Comparison of ENCODE assay signal across 17 cellular contexts in genomic region chr22:23769321-23769965, GRCh38. TPM values are rescaled to one million over a fixed set of nuclear protein-coding genes. Genes with fewer than 3 reads are reported as not detected.
DNase-seq lines count a peak whose midpoint lies in the region; ATAC-seq and TF ChIP-seq lines count a peak whose summit lies in the region.
"Had no signal": no experiment of that assay in that cellular context is flagged by ENCODE, and none has a peak within 500 bp of the region (broad histone marks: within the 10 kb centered on the region; RNA-seq: fewer than 3 reads in every experiment).

No MANE protein-coding gene starts in this region.

- peak overlapping the region; percentile 93 for H3K9ac ChIP-seq in BLaER1
- no peak overlapping the region for H3K9ac ChIP-seq in mesenchymal stem cell (ENCODE audit: low read length)

- H4K8ac ChIP-seq in mesenchymal stem cell (ENCODE audit: low read length) = no peak overlapping the region

- CTCF ChIA-PET in CD4-positive, alpha-beta memory T cell (lab: Charles Lee; ENCODE audit: partially characterized antibody) = interaction anchor here (2.0 to 2.1 kb wide), 2 partner anchors 81 to 88 kb away, joined by 5 to 9 read pairs; partner anchors contain the start of gene SLC2A11
- CTCF ChIA-PET in OCI-LY7 (lab: Charles Lee; ENCODE audit: unreplicated experiment) = interaction anchor here (1.0 to 1.4 kb wide), 2 partner anchors 75 to 80 kb away, joined by 3 to 7 read pairs; no protein-coding TSS in a partner anchor

- POLR2A ChIA-PET in CD4-positive, alpha-beta memory T cell (lab: Charles Lee; ENCODE audit: partially characterized antibody) = interaction anchor here (1.4 to 2.3 kb wide), 2 partner anchors 17 to 19 kb away, joined by 4 to 12 read pairs; partner anchors contain the start of genes SMARCB1 and ZNF70
- POLR2A ChIA-PET in OCI-LY7 (lab: Charles Lee) = interaction anchor here (0.7 to 1.9 kb wide), 10 partner anchors 15 to 90 kb away, joined by 3 to 8 read pairs (median 4); partner anchors contain the start of genes SLC2A11 and VPREB3

- H3K79me1 ChIP-seq in mesenchymal stem cell (replicated peaks; ENCODE audit: low read length, poor library complexity, severe bottlenecking) = peaks cover 3% of the 10 kb centered on the region

- no peak overlapping the region for H3K4ac ChIP-seq in mesenchymal stem cell (ENCODE audit: low read depth in 1 of 2, low read length in 2 of 2)

- no peak overlapping the region for H3K18ac ChIP-seq in mesenchymal stem cell (ENCODE audit: low read depth in 1 of 2, low read length in 2 of 2)

- no peak overlapping the region for H3K23ac ChIP-seq in mesenchymal stem cell (ENCODE audit: low read length in 2 of 2)

- H3K9me3 ChIP-seq in BLaER1 (no peaks in the 10 kb centered on the region), OCI-LY7 (ENCODE audit: low read length) (no peaks in the 10 kb centered on the region), mesenchymal stem cell (ENCODE audit: control insufficient read depth, low read length) (no peaks in the 10 kb centered on the region)
- H3K9me3 ChIP-seq in CD4-positive, alpha-beta memory T cell (ENCODE audit: control insufficient read depth in 1 of 2, low read length in 2 of 2) = no peaks in the 10 kb centered on the region
- H3K9me3 ChIP-seq: neutrophil, suprapubic skin had no signal

- intact Hi-C loops in CD4-positive, alpha-beta memory T cell (cut with micrococcal nuclease) = loop anchor here (5.0 kb wide), 1 partner anchor 72 kb away; no protein-coding TSS in a partner anchor
- intact Hi-C loops in OCI-LY7 (cut with micrococcal nuclease; ENCODE audit: unreplicated experiment) = loop anchor here (2.0 to 5.0 kb wide), 3 partner anchors 69 to 227 kb away; partner anchors contain the start of gene DERL3
- intact Hi-C loops in CD14-positive monocyte (cut with micrococcal nuclease) = loop anchor here (2.0 kb wide), 1 partner anchor 79 kb away; no protein-coding TSS in a partner anchor

- H3K27ac Mint-ChIP-seq in CD4-positive, alpha-beta memory T cell = no peak overlapping the region
- peak overlapping the region in 1 of 7 donors; percentile 46 for H3K27ac Mint-ChIP-seq in CD14-positive monocyte

- H3K79me2 ChIP-seq in OCI-LY7 (ENCODE audit: insufficient read depth, low read depth, low read length) = peaks cover 26% of the 10 kb centered on the region

- no peak overlapping the region for H2AK5ac ChIP-seq in mesenchymal stem cell (ENCODE audit: low read length, severe bottlenecking)

- no peaks in the 10 kb centered on the region for H3K9me2 ChIP-seq in OCI-LY7 (ENCODE audit: insufficient read depth, low read length)

- DNase-seq in CD4-positive, alpha-beta memory T cell = no peak
- peak; percentile 75 for DNase-seq in OCI-LY7 (ENCODE audit: low spot score)
- no peak for DNase-seq in mesenchymal stem cell
- DNase-seq in kidney tubule cell (ENCODE audit: low spot score) = no peak
- no peak for DNase-seq in CD14-positive monocyte (ENCODE audit: low spot score)
- no peak for DNase-seq in nucleus accumbens (lab: John Stamatoyannopoulos, UW)
- DNase-seq: MM.1S, PC-9 had no signal

- peaks cover 15% of the 10 kb centered on the region for H3K36me3 ChIP-seq in BLaER1
- H3K36me3 ChIP-seq in CD4-positive, alpha-beta memory T cell (ENCODE audit: insufficient read depth, low read length) = peaks cover 7% of the 10 kb centered on the region
- H3K36me3 ChIP-seq in OCI-LY7 (ENCODE audit: insufficient read depth, low read length) = peaks cover 25% of the 10 kb centered on the region
- H3K36me3 ChIP-seq in mesenchymal stem cell (ENCODE audit: control insufficient read depth in 1 of 2, insufficient read depth in 2 of 2, low read depth in 1 of 2, low read length in 2 of 2) = peaks cover 0 to 15% of the 10 kb centered on the region in 2 experiments
- H3K36me3 ChIP-seq: neutrophil had no signal

- no peak overlapping the region for H2BK5ac ChIP-seq in mesenchymal stem cell (ENCODE audit: low read depth, low read length, poor library complexity, severe bottlenecking)

- H2AFZ ChIP-seq in OCI-LY7 (ENCODE audit: low read length) (peak overlapping the region; percentile 75), mesenchymal stem cell (ENCODE audit: low read depth, low read length) (no peak overlapping the region)
- H2AFZ ChIP-seq: PC-9 had no signal

- peaks cover 84% of the 10 kb centered on the region for H3K4me1 ChIP-seq in BLaER1
- peaks cover 33% of the 10 kb centered on the region for H3K4me1 ChIP-seq in CD4-positive, alpha-beta memory T cell (ENCODE audit: insufficient read depth, low read length)
- H3K4me1 ChIP-seq in OCI-LY7 (ENCODE audit: insufficient read depth, low read length, poor library complexity, severe bottlenecking) = peaks cover 78% of the 10 kb centered on the region
- H3K4me1 ChIP-seq in mesenchymal stem cell (ENCODE audit: control insufficient read depth, insufficient read depth, low read depth, low read length) = peaks cover 52% of the 10 kb centered on the region

- peaks cover 0 to 1% of the 10 kb centered on the region in 2 donors for H3K27me3 Mint-ChIP-seq in CD4-positive, alpha-beta memory T cell
- H3K27me3 Mint-ChIP-seq in CD14-positive monocyte (ENCODE audit: low read depth in 3 of 3) = peaks cover 25 to 28% (median 25%) of the 10 kb centered on the region in 3 donors

- H3K4me3 ChIP-seq in BLaER1 = no peak overlapping the region
- H3K4me3 ChIP-seq in CD4-positive, alpha-beta memory T cell (ENCODE audit: low read length in 2 of 2) = no peak overlapping the region
- H3K4me3 ChIP-seq in OCI-LY7 (ENCODE audit: low read depth, low read length, poor library complexity, severe bottlenecking) = peak overlapping the region; percentile 99
- H3K4me3 ChIP-seq in mesenchymal stem cell (ENCODE audit: insufficient read depth in 1 of 2, low read depth in 1 of 2, low read length in 2 of 2) = no peak overlapping the region

- no peaks in the 10 kb centered on the region for H3K9me3 Mint-ChIP-seq in CD4-positive, alpha-beta memory T cell
- peaks cover 0 to 6% (median 3%) of the 10 kb centered on the region in 7 donors for H3K9me3 Mint-ChIP-seq in CD14-positive monocyte

- peaks cover 8 to 36% (median 27%) of the 10 kb centered on the region in 4 donors for H3K4me1 Mint-ChIP-seq in CD4-positive, alpha-beta memory T cell
- H3K4me1 Mint-ChIP-seq in CD14-positive monocyte = peaks cover 28% of the 10 kb centered on the region

- no peak overlapping the region for H2BK120ac ChIP-seq in mesenchymal stem cell (ENCODE audit: low read depth, low read length)

- no peak overlapping the region for H3K14ac ChIP-seq in mesenchymal stem cell (ENCODE audit: low read length in 2 of 2)

- H3K4me3 Mint-ChIP-seq in CD4-positive, alpha-beta memory T cell = peak overlapping the region in 6 of 8 donors; percentile 31 to 52 (median 46)
- no peak overlapping the region for H3K4me3 Mint-ChIP-seq in CD14-positive monocyte

- TF ChIP-seq CTCF in OCI-LY7 (conservative IDR thresholded peaks at IDR 0.05; ENCODE audit: low read length) (no peak), CD14-positive monocyte (IDR thresholded peaks at IDR 0.05) (no peak)

- H4K91ac ChIP-seq in mesenchymal stem cell (ENCODE audit: low read length) = peak overlapping the region; percentile 0

- H3K27ac ChIP-seq in BLaER1 = peak overlapping the region; percentile 95
- H3K27ac ChIP-seq in CD4-positive, alpha-beta memory T cell (ENCODE audit: low read depth, low read length) = no peak overlapping the region
- H3K27ac ChIP-seq in OCI-LY7 (ENCODE audit: low read depth, low read length, poor library complexity, severe bottlenecking) = peak overlapping the region; percentile 74
- H3K27ac ChIP-seq in mesenchymal stem cell (ENCODE audit: low read length, poor library complexity, severe bottlenecking) = no peak overlapping the region
- H3K27ac ChIP-seq: epithelial cell of prostate, neutrophil, PC-9, suprapubic skin had no signal

- no peak for ATAC-seq in HG02870 (IDR thresholded peaks at IDR 0.05; ENCODE audit: unreplicated experiment)
- ATAC-seq: left lobe of liver had no signal

- H3K4me2 ChIP-seq in BLaER1 = peak overlapping the region; percentile 99
- H3K4me2 ChIP-seq in OCI-LY7 (ENCODE audit: low read length) = peak overlapping the region; percentile 98
- no peak overlapping the region for H3K4me2 ChIP-seq in mesenchymal stem cell (ENCODE audit: low read length, poor library complexity, severe bottlenecking)

- peak overlapping the region in 1 of 2 experiments; percentile 11 for H2BK12ac ChIP-seq in mesenchymal stem cell (ENCODE audit: low read length in 2 of 2)

- H4K20me1 ChIP-seq in BLaER1 = peaks cover 28% of the 10 kb centered on the region
- H4K20me1 ChIP-seq in OCI-LY7 (ENCODE audit: insufficient read depth, low read length) = peaks cover 12% of the 10 kb centered on the region; the same call in 1 of the 2 replicates

- BruUV-seq in OCI-LY7 (replicated peaks; lab: Mats Ljungman, UMichigan) = no TSS peak

- 90% methylated on average over 6 of the region's 6 CpGs for WGBS in mesenchymal stem cell

- H3K27me3 ChIP-seq in BLaER1 (no peaks in the 10 kb centered on the region), mesenchymal stem cell (ENCODE audit: control insufficient read depth in 1 of 2, insufficient read depth in 1 of 2, low read length in 2 of 2) (peaks cover 0 to 12% of the 10 kb centered on the region in 2 experiments)
- no peaks in the 10 kb centered on the region for H3K27me3 ChIP-seq in CD4-positive, alpha-beta memory T cell (ENCODE audit: insufficient read depth, low read length)
- H3K27me3 ChIP-seq: suprapubic skin had no signal

- H3K36me3 Mint-ChIP-seq in CD4-positive, alpha-beta memory T cell = no peaks in the 10 kb centered on the region
- H3K36me3 Mint-ChIP-seq in CD14-positive monocyte = peaks cover 11 to 16% of the 10 kb centered on the region in 2 donors

- no peak overlapping the region for H2BK15ac ChIP-seq in mesenchymal stem cell (ENCODE audit: low read depth, poor library complexity, severe bottlenecking)

RNA-seq across cellular contexts. Expression of gene CHCHD10, which starts 1.7 kb away (rescaled TPM):
- total RNA-seq in CD4-positive, alpha-beta memory T cell = 10 to 100 TPM; 44.7 to 45.9 TPM
- 10 to 100 TPM; 16.3 to 33.1 TPM for polyA plus RNA-seq in CD4-positive, alpha-beta memory T cell
- total RNA-seq in OCI-LY7 (2014; rRNA removed; shearing (Covaris generic)) = 50.8 and 54.6 TPM in 2 replicates
- total RNA-seq in OCI-LY7 (2022) = 191 and 252 TPM in 2 replicates
- polyA plus RNA-seq in mesenchymal stem cell (2013, experiment 1 of 2) = 425 TPM
- 448 TPM for polyA plus RNA-seq in mesenchymal stem cell (2013, experiment 2 of 2)
- 10 to 100 TPM; 15.3 to 26.8 TPM for polyA plus RNA-seq in CD14-positive monocyte

RNA-seq across cellular contexts. Expression of gene MMP11, which starts 3.2 kb away (rescaled TPM):
- total RNA-seq in CD4-positive, alpha-beta memory T cell = 1 to 10 TPM in 1 of 2 experiments, under 1 TPM in 1; 0.79 to 1.6 TPM
- 1 to 10 TPM; 1.0 to 1.1 TPM for polyA plus RNA-seq in CD4-positive, alpha-beta memory T cell
- total RNA-seq in OCI-LY7 (2014; rRNA removed; shearing (Covaris generic)) = 10.0 and 12.9 TPM in 2 replicates
- 6.3 and 9.2 TPM in 2 replicates for total RNA-seq in OCI-LY7 (2022)
- polyA plus RNA-seq in mesenchymal stem cell (2013, experiment 1 of 2) = 24.7 TPM
- 25.1 TPM for polyA plus RNA-seq in mesenchymal stem cell (2013, experiment 2 of 2)
- polyA plus RNA-seq in CD14-positive monocyte = not detected

RNA-seq across cellular contexts. Expression of gene C22orf15, which starts 6.7 kb away (rescaled TPM):
- total RNA-seq in CD4-positive, alpha-beta memory T cell = 1 to 10 TPM; 1.5 to 1.9 TPM
- polyA plus RNA-seq in CD4-positive, alpha-beta memory T cell = 1 to 10 TPM in 1 of 2 donors, under 1 TPM in 1; 0.34 to 1.2 TPM
- 1.0 and 1.7 TPM in 2 replicates for total RNA-seq in OCI-LY7 (2014; rRNA removed; shearing (Covaris generic))
- total RNA-seq in OCI-LY7 (2022) = 0.86 and 1.3 TPM in 2 replicates
- 0.15 TPM for polyA plus RNA-seq in mesenchymal stem cell (2013, experiment 1 of 2)
- 0.26 TPM for polyA plus RNA-seq in mesenchymal stem cell (2013, experiment 2 of 2)
- under 1 TPM in 1 of 2 donors, not detected in 1; 0.29 TPM for polyA plus RNA-seq in CD14-positive monocyte
- total RNA-seq: H4, left lobe of liver, PC-9, smooth muscle cell, suprapubic skin had no signal

RNA-seq across cellular contexts. Expression of gene VPREB3, which starts 15.2 kb away (rescaled TPM):
- total RNA-seq in CD4-positive, alpha-beta memory T cell = not detected
- 1 to 10 TPM; 1.2 to 5.5 TPM for polyA plus RNA-seq in CD4-positive, alpha-beta memory T cell
- total RNA-seq in OCI-LY7 (2014; rRNA removed; shearing (Covaris generic)) = 163 and 241 TPM in 2 replicates
- total RNA-seq in OCI-LY7 (2022) = 312 and 333 TPM in 2 replicates
- polyA plus RNA-seq in mesenchymal stem cell (2013, experiment 1 of 2) = 0.68 TPM
- polyA plus RNA-seq in mesenchymal stem cell (2013, experiment 2 of 2) = 0.52 TPM
- polyA plus RNA-seq in CD14-positive monocyte = 1 to 10 TPM; 1.0 TPM
- total RNA-seq: H4; smooth muscle cell; suprapubic skin; T-helper 1 cell treated with Interleukin-12 subunit alpha and Interleukin-12 subunit beta and Interleukin-4 antibody, amounts not matched to agents 30 ng/mL and 1 ng/mL, for 36 hours had no signal
- polyA plus RNA-seq: smooth muscle cell had no signal

RNA-seq across cellular contexts. Expression of gene SMARCB1, which starts 17.3 kb away (rescaled TPM):
- 10 to 100 TPM; 41.2 to 42.3 TPM for total RNA-seq in CD4-positive, alpha-beta memory T cell
- polyA plus RNA-seq in CD4-positive, alpha-beta memory T cell = 10 to 100 TPM; 36.6 to 46.0 TPM
- total RNA-seq in OCI-LY7 (2014; rRNA removed; shearing (Covaris generic)) = 265 and 297 TPM in 2 replicates
- total RNA-seq in OCI-LY7 (2022) = 242 and 252 TPM in 2 replicates
- polyA plus RNA-seq in mesenchymal stem cell (2013, experiment 1 of 2) = 68.2 TPM
- 67.4 TPM for polyA plus RNA-seq in mesenchymal stem cell (2013, experiment 2 of 2)
- polyA plus RNA-seq in CD14-positive monocyte = 10 to 100 TPM; 30.3 to 31.5 TPM

Comparison
In these comparisons a context has a peak if more than half of its experiments do, and no peak if none do; other contexts are left out.
1. H3K27ac ChIP-seq: peak in BLaER1 (single experiment) and OCI-LY7 (single experiment); none in CD4-positive, alpha-beta memory T cell (single experiment) and mesenchymal stem cell (single experiment).
2. H3K4me3 Mint-ChIP-seq: peak in CD4-positive, alpha-beta memory T cell (6 of 8); none in CD14-positive monocyte (0 of 2).